3 cellular contexts compared by ENCODE assay signal in genomic region chr3:104870276-104870675, GRCh38.
TF ChIP-seq lines count a peak whose summit lies in the region.

No MANE protein-coding gene starts in this region.

TF ChIP-seq in HepG2, 621 proteins besides CTCF, POLR2A, EP300 and RAD21:
- TF ChIP-seq CCAR2 (optimal IDR thresholded peaks at IDR 0.05; ENCODE audit: low read depth, low read length) (no peak), NFE2L2 (IDR thresholded peaks at IDR 0.05; ENCODE audit: low read length) (peak; percentile 59)

TF ChIP-seq in A549, 52 proteins besides CTCF, POLR2A, EP300 and RAD21:
- 0 out of 2 replicates have a peak, but pooled peaks have one; percentile 37 for TF ChIP-seq NFE2L2 (conservative IDR thresholded peaks at IDR 0.05; ENCODE audit: low read length)
- no peak for TF ChIP-seq CHD2 (IDR thresholded peaks at IDR 0.05; ENCODE audit: low read length, partially characterized antibody)
- TF ChIP-seq SMC3 (IDR thresholded peaks at IDR 0.05): no peak
- no peak for TF ChIP-seq HOXA7 (CRISPR knock-in tag; IDR thresholded peaks at IDR 0.05)
- no peak for TF ChIP-seq CBX8 (IDR thresholded peaks at IDR 0.05)

TF ChIP-seq in IMR-90, 13 proteins besides CTCF, POLR2A, EP300 and RAD21:
- TF ChIP-seq NFE2L2 (IDR thresholded peaks at IDR 0.05; ENCODE audit: low read depth, low read length) (peak; percentile 64), MAFK (IDR thresholded peaks at IDR 0.05; ENCODE audit: low read depth, low read length) (no peak)
TF ChIP-seq in IMR-90: peak in this region for 1.
